ENCODE assay signal across 1 cellular context in genomic region chr6:108295676-108296075, GRCh38.
TF ChIP-seq lines count a peak whose summit lies in the region.

No MANE protein-coding gene starts in this region.

TF ChIP-seq in IMR-90, 13 proteins besides CTCF, POLR2A, EP300 and RAD21 (continued from another document):
- no peak for TF ChIP-seq ELK1 (IDR thresholded peaks at IDR 0.05; ENCODE audit: borderline replicate concordance, low read depth, low read length)
- TF ChIP-seq MAZ (IDR thresholded peaks at IDR 0.05; ENCODE audit: borderline replicate concordance, low read depth, low read length) = no peak
